Comparison of ENCODE assay signal across 8 cellular contexts in genomic region chr7:56063882-56064625, GRCh38. TPM values are rescaled to one million over a fixed set of nuclear protein-coding genes. Genes with fewer than 3 reads are reported as not detected.
DNase-seq lines count a peak whose midpoint lies in the region; ATAC-seq and TF ChIP-seq lines count a peak whose summit lies in the region.

Gene SUMF2 (plus strand): TSS chr7:56064286. CDS start chr7:56064312, 26 bp downstream.

- H3K27ac ChIP-seq in IMR-90 (ENCODE audit: insufficient read depth, low read length) (peak within 1 kb of the TSS; percentile 87), PC-3 (ENCODE audit: low read length) (peak within 1 kb of the TSS; percentile 60), mucosa of rectum (ENCODE audit: low read depth in 2 of 2, low read length in 2 of 2) (peak within 1 kb of the TSS; percentile 86 to 94)

- dilution Hi-C loops in IMR-90 (cut with HindIII; ENCODE audit: low sequenced_read_pairs, unreplicated experiment): no loop called here

- peak within 1 kb of the TSS; percentile 96 for H3K14ac ChIP-seq in IMR-90 (replicated peaks; ENCODE audit: low read depth, low read length)

- intact Hi-C loops in IMR-90 (cut with micrococcal nuclease): loop anchor here (2.0 to 5.0 kb wide), 2 partner anchors 17 to 37 kb away; no protein-coding TSS in a partner anchor
- intact Hi-C loops in PC-3 (cut with micrococcal nuclease): no loop called here

- H3K56ac ChIP-seq in IMR-90 (ENCODE audit: extremely low read depth, insufficient read depth, low read length): peak within 1 kb of the TSS; percentile 68; the same call in 1 of the 2 replicates

- H2AFZ ChIP-seq in IMR-90 (replicated peaks; ENCODE audit: low read length, poor library complexity) (peak within 1 kb of the TSS; percentile 99), PC-3 (ENCODE audit: low read length) (peak within 1 kb of the TSS; percentile 81)

- H3K79me1 ChIP-seq in IMR-90 (ENCODE audit: low read depth in 1 of 2, low read length in 2 of 2): peaks cover 12 to 33% of the 10 kb centered on the region in 2 experiments

- H2BK120ac ChIP-seq in IMR-90 (ENCODE audit: low read depth, low read length): peak within 1 kb of the TSS; percentile 72

- CTCF ChIA-PET in IMR-90 (lab: Yijun Ruan, JAX): interaction anchor here (2.0 kb wide), 1 partner anchor 11 kb away, joined by 7 read pairs; no protein-coding TSS in a partner anchor
- CTCF ChIA-PET in PC-3 (lab: Charles Lee): interaction anchor here (0.7 to 1.8 kb wide), 4 partner anchors 10 to 423 kb away, joined by 3 to 9 read pairs (median 6); no protein-coding TSS in a partner anchor

- H3K79me2 ChIP-seq in PC-3 (ENCODE audit: low read length): peaks cover 16% of the 10 kb centered on the region

- no peaks in the 10 kb centered on the region for H3K27me3 ChIP-seq in IMR-90 (ENCODE audit: control insufficient read depth, insufficient read depth, low read length)
- no peaks in the 10 kb centered on the region for H3K27me3 ChIP-seq in PC-3 (ENCODE audit: low read length)
- H3K27me3 ChIP-seq in mucosa of rectum (ENCODE audit: control insufficient read depth in 2 of 2, insufficient read depth in 2 of 2, low read length in 2 of 2): no peaks in the 10 kb centered on the region

- in situ Hi-C loops in IMR-90 (cut with MboI; ENCODE audit: low sequenced_read_pairs): no loop called here

- peak within 1 kb of the TSS; percentile 92 for H3K4me2 ChIP-seq in IMR-90 (ENCODE audit: low read depth, low read length)
- H3K4me2 ChIP-seq in PC-3 (ENCODE audit: low read length): peak within 1 kb of the TSS; percentile 78

- no peak for TF ChIP-seq RAD21 in IMR-90 (IDR thresholded peaks at IDR 0.05; ENCODE audit: low read length)

- peak; percentile 22; the same call in 1 of the 2 replicates for TF ChIP-seq CTCF in IMR-90 (conservative IDR thresholded peaks at IDR 0.05; ENCODE audit: low read depth, low read length)
- TF ChIP-seq CTCF in PC-3 (conservative IDR thresholded peaks at IDR 0.05; ENCODE audit: low read depth, low read length): no peak
- TF ChIP-seq CTCF in epithelial cell of proximal tubule (conservative IDR thresholded peaks at IDR 0.05; ENCODE audit: low read depth, low read length): no peak

- H3K9me1 ChIP-seq in IMR-90 (ENCODE audit: insufficient read depth, low read length): no peaks in the 10 kb centered on the region

- H3K18ac ChIP-seq in IMR-90 (ENCODE audit: low read depth, low read length): peak within 1 kb of the TSS; percentile 68

- peaks cover 39% of the 10 kb centered on the region for H3F3A ChIP-seq in PC-3 (ENCODE audit: low read length, unreplicated experiment)

- peak within 1 kb of the TSS; percentile 84 for H3K9ac ChIP-seq in IMR-90 (ENCODE audit: low read depth, low read length)
- H3K9ac ChIP-seq in PC-3 (ENCODE audit: low read length): peak within 1 kb of the TSS; percentile 92
- peak within 1 kb of the TSS; percentile 85 to 90 for H3K9ac ChIP-seq in mucosa of rectum (ENCODE audit: low read depth in 1 of 2, low read length in 2 of 2)

- H4K20me1 ChIP-seq in IMR-90 (ENCODE audit: insufficient read depth, low read length) (peaks cover 17% of the 10 kb centered on the region; the same call in 1 of the 2 replicates), PC-3 (ENCODE audit: low read length) (peaks cover 9% of the 10 kb centered on the region; the same call in 1 of the 2 replicates)

- peak within 1 kb of the TSS; percentile 12; the same call in 1 of the 2 replicates for H2BK20ac ChIP-seq in IMR-90 (ENCODE audit: low read depth, low read length)

- H3K36me3 ChIP-seq in IMR-90 (ENCODE audit: control insufficient read depth, insufficient read depth, low read length): peaks cover 19% of the 10 kb centered on the region
- H3K36me3 ChIP-seq in PC-3 (ENCODE audit: low read depth, low read length): peaks cover 36% of the 10 kb centered on the region
- H3K36me3 ChIP-seq in mucosa of rectum (ENCODE audit: control insufficient read depth in 2 of 2, insufficient read depth in 2 of 2, low read length in 2 of 2): peaks cover 25 to 41% of the 10 kb centered on the region in 2 donors

- POLR2A ChIA-PET in IMR-90 (lab: Charles Lee; ENCODE audit: unreplicated experiment) (interaction anchor here (0.7 to 1.9 kb wide), 3 partner anchors 9 to 42 kb away, joined by 3 to 10 read pairs (median 7); partner anchors contain the start of genes CCT6A, CHCHD2 and PSPH), PC-3 (lab: Charles Lee; ENCODE audit: unreplicated experiment) (interaction anchor here (0.7 to 1.4 kb wide), 3 partner anchors 13 to 99 kb away, joined by 5 to 23 read pairs (median 12); partner anchors contain the start of genes CCT6A and PSPH)

- peak within 1 kb of the TSS; percentile 69; the same call in 1 of the 2 replicates for H3K23ac ChIP-seq in IMR-90 (ENCODE audit: low read depth, low read length)

- TF ChIP-seq POLR2A in IMR-90 (IDR thresholded peaks at IDR 0.05; ENCODE audit: low read depth, low read length): peak; percentile 64

- no peaks in the 10 kb centered on the region for H3K9me2 ChIP-seq in PC-3 (replicated peaks; ENCODE audit: low read length)

- DNase-seq in DMS153 (lab: John Stamatoyannopoulos, UW) (peak; percentile 80), IMR-90 (peak; percentile 83), PC-3 (peak; percentile 85), activated T-cell treated with anti-CD3 and anti-CD28 coated beads for 48 hours (ENCODE audit: low read depth) (peak; percentile 85), epithelial cell of proximal tubule (ENCODE audit: low read depth) (no peak)
- DNase-seq in stimulated activated CD8-positive, alpha-beta memory T cell treated with anti-CD3 and anti-CD28 coated beads, Interleukin-4, amount 100 ng/mL, for 48 hours: peak; percentile 91

- peak within 1 kb of the TSS; percentile 99 for H2AK9ac ChIP-seq in IMR-90 (replicated peaks; ENCODE audit: low read depth, low read length, poor library complexity)

- no peak within 1 kb of the TSS for H2BK15ac ChIP-seq in IMR-90 (ENCODE audit: low read depth, low read length)

- ATAC-seq in GM21528 (IDR thresholded peaks at IDR 0.05; ENCODE audit: low FRiP score, unreplicated experiment): peak; percentile 79
- ATAC-seq in IMR-90 (ENCODE audit: low read depth): peak; percentile 93
- peak; percentile 84 for ATAC-seq in PC-3

- H3K9me3 ChIP-seq in IMR-90 (ENCODE audit: control insufficient read depth, insufficient read depth, low read length) (no peaks in the 10 kb centered on the region), PC-3 (ENCODE audit: low read length) (no peaks in the 10 kb centered on the region), mucosa of rectum (ENCODE audit: control insufficient read depth in 2 of 2, low read length in 2 of 2) (no peaks in the 10 kb centered on the region)

- H2AK5ac ChIP-seq in IMR-90 (ENCODE audit: low read depth, low read length): peak within 1 kb of the TSS; percentile 84; the same call in 1 of the 2 replicates

- H4K5ac ChIP-seq in IMR-90 (ENCODE audit: low read depth, low read length): peak within 1 kb of the TSS; percentile 73

- 2% methylated on average over 13 of the region's 49 CpGs; no CpG with 5 or more reads in 1 of the 2 experiments for WGBS in IMR-90 (ENCODE audit: extremely low coverage in 2 of 2, insufficient read length in 1 of 2), 2 experiments

- BruUV-seq in IMR-90 (replicated peaks; lab: Mats Ljungman, UMichigan) (no TSS peak), PC-3 (replicated peaks; lab: Mats Ljungman, UMichigan) (TSS peak; percentile 42)

- peak within 1 kb of the TSS; percentile 35 for H4K91ac ChIP-seq in IMR-90 (ENCODE audit: insufficient read depth, low read depth, low read length)

- H2BK5ac ChIP-seq in IMR-90 (ENCODE audit: low read depth, low read length, poor library complexity, severe bottlenecking): peak within 1 kb of the TSS; percentile 88

- peak within 1 kb of the TSS; percentile 93 for H3K4ac ChIP-seq in IMR-90 (ENCODE audit: low read depth, low read length)

- H4K8ac ChIP-seq in IMR-90 (ENCODE audit: low read depth in 2 of 2, low read length in 2 of 2): peak within 1 kb of the TSS; percentile 28 to 94; a peak in 3 of 4 replicates

- peak within 1 kb of the TSS; percentile 81 for H3K4me3 ChIP-seq in IMR-90 (ENCODE audit: insufficient read depth, low read depth, low read length)
- H3K4me3 ChIP-seq in PC-3 (ENCODE audit: low read length): peak within 1 kb of the TSS; percentile 94
- peak within 1 kb of the TSS; percentile 92 for H3K4me3 ChIP-seq in epithelial cell of proximal tubule (ENCODE audit: low read depth, low read length)
- H3K4me3 ChIP-seq in mucosa of rectum (ENCODE audit: low read length in 2 of 2): peak within 1 kb of the TSS; percentile 89 to 99

- H3K4me1 ChIP-seq in IMR-90 (ENCODE audit: control insufficient read depth, insufficient read depth, low read length) (peaks cover 9% of the 10 kb centered on the region), PC-3 (ENCODE audit: insufficient read depth, low read length) (peaks cover 44% of the 10 kb centered on the region), mucosa of rectum (ENCODE audit: control insufficient read depth in 2 of 2, insufficient read depth in 2 of 2, low read length in 2 of 2) (peaks cover 4 to 11% of the 10 kb centered on the region in 2 donors)

TF ChIP-seq in IMR-90, 13 proteins besides CTCF, POLR2A, EP300 and RAD21:
- peak; percentile 36; the same call in 1 of the 2 replicates for TF ChIP-seq MAZ (IDR thresholded peaks at IDR 0.05; ENCODE audit: borderline replicate concordance, low read depth, low read length)
- peak; percentile 98 for TF ChIP-seq CEBPB (IDR thresholded peaks at IDR 0.05; ENCODE audit: low read depth, low read length)
- no peak for TF ChIP-seq SMC3 (IDR thresholded peaks at IDR 0.05; ENCODE audit: low read depth, low read length)
- TF ChIP-seq MXI1 (IDR thresholded peaks at IDR 0.05; ENCODE audit: borderline replicate concordance, low read depth, low read length): peak; percentile 91; the same call in 1 of the 2 replicates

RNA-seq across cellular contexts. Expression of gene SUMF2, which starts in this region (rescaled TPM):
- 93.0 and 97.3 TPM in 2 replicates for total RNA-seq in IMR-90 (2012; rRNA removed)
- 80.7 and 86.2 TPM in 2 replicates for polyA plus RNA-seq in IMR-90 (2012; rRNA removed)
- 80.4 and 106 TPM in 2 replicates for polyA plus RNA-seq in IMR-90 (2012; cell fraction: cytosol; rRNA removed)
- 103 and 170 TPM in 2 replicates for polyA plus RNA-seq in IMR-90 (2012; cell fraction: nucleus; rRNA removed; ENCODE audit: low replicate concordance)
- 57.4 and 65.6 TPM in 2 replicates for total RNA-seq in PC-3 (2014; rRNA removed)
- 72.1 and 102 TPM in 2 replicates for total RNA-seq in epithelial cell of proximal tubule
